25 cellular contexts compared by ENCODE assay signal in genomic region chr19:57327993-57328392, GRCh38.
"Had no signal": no experiment of that assay in that cellular context is flagged by ENCODE, and none has a peak within 500 bp of the region (broad histone marks: within the 10 kb centered on the region; RNA-seq: fewer than 3 reads in every experiment).

No MANE protein-coding gene starts in this region.

- H3K27me3 ChIP-seq: ovary, spleen, transverse colon, upper lobe of right lung, uterus had no signal

- H3K4me1 ChIP-seq: lower lobe of right lung, psoas muscle, transverse colon, upper lobe of right lung, uterus had no signal

- H3K36me3 ChIP-seq: uterus had no signal

- H3K27me3 Mint-ChIP-seq: effector memory CD8-positive, alpha-beta T cell; stimulated activated memory B cell treated with anti-CD40 and anti-IgM and Interleukin-4, amounts not matched to agents 10 μg/mL and 1 μg/mL and 100 μg/mL, for 72 hours had no signal

- H3K27ac Mint-ChIP-seq: effector memory CD8-positive, alpha-beta T cell; immature natural killer cell; natural killer cell; stimulated activated memory B cell treated with anti-CD40 and anti-IgM and Interleukin-4, amounts not matched to agents 10 μg/mL and 1 μg/mL and 100 μg/mL, for 72 hours had no signal

- H3K4me3 ChIP-seq: left ventricle myocardium inferior, lower lobe of right lung, ovary, psoas muscle, skin epidermis, transverse colon, upper lobe of right lung, uterus had no signal

- H3K4me3 Mint-ChIP-seq: effector memory CD8-positive, alpha-beta T cell; immature natural killer cell; natural killer cell; stimulated activated memory B cell treated with anti-CD40 and anti-IgM and Interleukin-4, amounts not matched to agents 10 μg/mL and 1 μg/mL and 100 μg/mL, for 72 hours had no signal

- H3K27ac ChIP-seq: left ventricle myocardium inferior, lower lobe of right lung, ovary, psoas muscle, skin epidermis, spleen, transverse colon, upper lobe of right lung, uterus had no signal

- FAIRE-seq: endometrium, frontal cortex had no signal

- DNase-seq: cortex of kidney; effector memory CD8-positive, alpha-beta T cell; hypothalamus; immature natural killer cell; islet precursor cell; kidney glomerular epithelial cell; left colon; left ventricle myocardium inferior; lower lobe of right lung; natural killer cell; occipital lobe; ovary; posterior cingulate gyrus; psoas muscle; right cardiac atrium; spleen; stimulated activated CD4-positive, alpha-beta T cell treated with anti-CD3 and anti-CD28 coated beads, Interleukin-4, amount 100 ng/mL, for 4 hours; stimulated activated naive CD8-positive, alpha-beta T cell treated with anti-CD3 and anti-CD28 coated beads, Interleukin-15, Interleukin-2, amounts not matched to agents 100 U/mL and 50 U/mL, for 24 hours; transverse colon; upper lobe of right lung; uterus had no signal

- ATAC-seq: effector memory CD8-positive, alpha-beta T cell; left colon; lower lobe of right lung; natural killer cell; psoas muscle; right cardiac atrium; stimulated activated memory B cell treated with anti-CD40 and anti-IgM and Interleukin-4, amounts not matched to agents 10 μg/mL and 1 μg/mL and 100 μg/mL, for 72 hours; stimulated activated naive CD8-positive, alpha-beta T cell treated with anti-CD3 and anti-CD28 coated beads, Interleukin-15, Interleukin-2, amounts not matched to agents 100 U/mL and 50 U/mL, for 24 hours; upper lobe of right lung had no signal
